Comparison of ENCODE assay signal across 2 cellular contexts in genomic region chr22:43274595-43275240, GRCh38.
TF ChIP-seq lines count a peak whose summit lies in the region.

No MANE protein-coding gene starts in this region.

TF ChIP-seq in HCT116, 20 proteins besides CTCF, POLR2A, EP300 and RAD21 (continued from another document):
- TF ChIP-seq MAX (IDR thresholded peaks at IDR 0.05) (no peak), ZBTB33 (IDR thresholded peaks at IDR 0.05; ENCODE audit: extremely low read depth, insufficient replicate concordance, low read length) (no peak), POLR2AphosphoS5 (IDR thresholded peaks at IDR 0.05; ENCODE audit: low read depth, low read length) (no peak), ELF1 (IDR thresholded peaks at IDR 0.05; ENCODE audit: borderline replicate concordance, low read depth) (no peak), FOSL1 (IDR thresholded peaks at IDR 0.05; ENCODE audit: low read depth) (no peak), EZH2phosphoT487 (IDR thresholded peaks at IDR 0.05; ENCODE audit: borderline replicate concordance) (no peak), ATF3 (IDR thresholded peaks at IDR 0.05) (no peak), ZFX (IDR thresholded peaks at IDR 0.05) (no peak)
TF ChIP-seq in HCT116: peak in this region for 0.

TF ChIP-seq in WTC11, 78 proteins besides CTCF, POLR2A, EP300 and RAD21 (continued from another document):
- TF ChIP-seq ZSCAN18 (CRISPR knock-in tag; IDR thresholded peaks at IDR 0.05) (no peak), ZNF138 (CRISPR knock-in tag; conservative IDR thresholded peaks at IDR 0.05) (no peak)
